In genomic region chr4:1767058-1767769, GRCh38 we compare ENCODE assay signal across 9 cellular contexts. TPM values are rescaled to one million over a fixed set of nuclear protein-coding genes. Genes with fewer than 3 reads are reported as not detected.
DNase-seq lines count a peak whose midpoint lies in the region; ATAC-seq and TF ChIP-seq lines count a peak whose summit lies in the region.
"Had no signal": no experiment of that assay in that cellular context is flagged by ENCODE, and none has a peak within 500 bp of the region (broad histone marks: within the 10 kb centered on the region; RNA-seq: fewer than 3 reads in every experiment).

No MANE protein-coding gene starts in this region.

- peak overlapping the region; percentile 51 for H3K4me3 ChIP-seq in thoracic aorta

- no peak overlapping the region for H3K27ac ChIP-seq in thoracic aorta

- peaks cover 3 to 11% of the 10 kb centered on the region in 2 donors for H3K4me1 ChIP-seq in thoracic aorta (ENCODE audit: control insufficient read depth in 1 of 2, low read depth in 2 of 2)

- H3K27me3 Mint-ChIP-seq in activated T-helper 17 cell treated with anti-CD3 and anti-CD28 coated beads, Interleukin-2, amount 50 U/mL, for 72 hours = peaks cover 6% of the 10 kb centered on the region

- DNase-seq in DMS53 (lab: John Stamatoyannopoulos, UW) (peak; percentile 58), DMS53 treated with DMSO at 0.1 percent for 48 hours (lab: John Stamatoyannopoulos, UW; ENCODE audit: unreplicated experiment) (no peak), iPS-NIHi11 (ENCODE audit: low spot score) (peak; percentile 79), thoracic aorta (ENCODE audit: low spot score) (no peak), Ammon's horn (ENCODE audit: low spot score) (no peak)
- DNase-seq: activated naive CD8-positive, alpha-beta T cell treated with anti-CD3 and anti-CD28 coated beads, Interleukin-2, amount 10 ng/mL, durations not matched to agents 7 days and 5 days had no signal

- no peaks in the 10 kb centered on the region for H3K36me3 ChIP-seq in thoracic aorta

- H3K9me3 ChIP-seq in thoracic aorta = no peaks in the 10 kb centered on the region

- ATAC-seq in activated T-helper 17 cell treated with anti-CD3 and anti-CD28 coated beads, Interleukin-2, amount 50 U/mL, for 72 hours (replicated peaks) = peak; percentile 5
- no peak for ATAC-seq in thoracic aorta (ENCODE audit: insufficient number of reproducible peaks, low FRiP score, low read depth)
- ATAC-seq in GM18502 (IDR thresholded peaks at IDR 0.05; ENCODE audit: poor library complexity, unreplicated experiment) = no peak
- ATAC-seq in GM19455 (IDR thresholded peaks at IDR 0.05; ENCODE audit: unreplicated experiment) = no peak

- no peak overlapping the region for H3K4me3 Mint-ChIP-seq in activated T-helper 17 cell treated with anti-CD3 and anti-CD28 coated beads, Interleukin-2, amount 50 U/mL, for 72 hours

- no peak overlapping the region for H3K27ac Mint-ChIP-seq in activated T-helper 17 cell treated with anti-CD3 and anti-CD28 coated beads, Interleukin-2, amount 50 U/mL, for 72 hours
- H3K27ac Mint-ChIP-seq: activated naive CD8-positive, alpha-beta T cell treated with anti-CD3 and anti-CD28 coated beads, Interleukin-2, amount 10 ng/mL, durations not matched to agents 7 days and 5 days had no signal

- no peaks in the 10 kb centered on the region for H3K36me3 Mint-ChIP-seq in activated T-helper 17 cell treated with anti-CD3 and anti-CD28 coated beads, Interleukin-2, amount 50 U/mL, for 72 hours (ENCODE audit: low read depth)
- H3K36me3 Mint-ChIP-seq: activated naive CD8-positive, alpha-beta T cell treated with anti-CD3 and anti-CD28 coated beads, Interleukin-2, amount 10 ng/mL, durations not matched to agents 7 days and 5 days had no signal

- TF ChIP-seq CTCF in thoracic aorta (IDR thresholded peaks at IDR 0.05) = no peak

- H3K27me3 ChIP-seq in thoracic aorta (replicated peaks; ENCODE audit: insufficient read depth) = no peaks in the 10 kb centered on the region

- no peaks in the 10 kb centered on the region for H3K9me3 Mint-ChIP-seq in activated T-helper 17 cell treated with anti-CD3 and anti-CD28 coated beads, Interleukin-2, amount 50 U/mL, for 72 hours
- H3K9me3 Mint-ChIP-seq: activated naive CD8-positive, alpha-beta T cell treated with anti-CD3 and anti-CD28 coated beads, Interleukin-2, amount 10 ng/mL, durations not matched to agents 7 days and 5 days had no signal

- H3K4me1 Mint-ChIP-seq in activated T-helper 17 cell treated with anti-CD3 and anti-CD28 coated beads, Interleukin-2, amount 50 U/mL, for 72 hours = no peaks in the 10 kb centered on the region
- H3K4me1 Mint-ChIP-seq: activated naive CD8-positive, alpha-beta T cell treated with anti-CD3 and anti-CD28 coated beads, Interleukin-2, amount 10 ng/mL, durations not matched to agents 7 days and 5 days had no signal

RNA-seq across cellular contexts. Expression of gene FGFR3, which starts 25.9 kb away (rescaled TPM):
- total RNA-seq in activated T-helper 17 cell treated with anti-CD3 and anti-CD28 coated beads, Interleukin-2, amount 50 U/mL, for 72 hours = under 1 TPM in 1 of 2 donors, not detected in 1; 0.05 TPM
- total RNA-seq in thoracic aorta = 1 to 10 TPM in 1 of 2 donors, under 1 TPM in 1; 0.68 to 1.4 TPM

RNA-seq across cellular contexts. Expression of gene TACC3, which starts 45.9 kb away (rescaled TPM):
- total RNA-seq in activated T-helper 17 cell treated with anti-CD3 and anti-CD28 coated beads, Interleukin-2, amount 50 U/mL, for 72 hours = 100 to 1,000 TPM; 151 to 204 TPM
- 10 to 100 TPM in 1 of 2 donors, 1 to 10 TPM in 1; 6.2 to 24.5 TPM for total RNA-seq in thoracic aorta

RNA-seq across cellular contexts. Expression of gene TMEM129, which starts 46.1 kb away (rescaled TPM):
- 10 to 100 TPM; 15.7 to 16.0 TPM for total RNA-seq in activated T-helper 17 cell treated with anti-CD3 and anti-CD28 coated beads, Interleukin-2, amount 50 U/mL, for 72 hours
- 100 to 1,000 TPM in 1 of 2 donors, 10 to 100 TPM in 1; 58.1 to 104 TPM for total RNA-seq in thoracic aorta

RNA-seq across cellular contexts. Expression of gene SLBP, which starts 55.1 kb away (rescaled TPM):
- 100 to 1,000 TPM in 1 of 2 donors, 10 to 100 TPM in 1; 68.2 to 132 TPM for total RNA-seq in activated T-helper 17 cell treated with anti-CD3 and anti-CD28 coated beads, Interleukin-2, amount 50 U/mL, for 72 hours
- 10 to 100 TPM; 29.8 to 30.5 TPM for total RNA-seq in thoracic aorta

Comparison
In these comparisons a context has a peak if more than half of its experiments do, and no peak if none do; other contexts are left out.
1. DNase-seq: peak in DMS53 (single experiment) and iPS-NIHi11 (single experiment); none in DMS53 treated with DMSO at 0.1 percent for 48 hours (single experiment), thoracic aorta (single experiment) and Ammon's horn (single experiment).
2. RNA of gene TACC3, which starts 45.9 kb away (total RNA-seq): 151 to 204 TPM in activated T-helper 17 cell treated with anti-CD3 and anti-CD28 coated beads, Interleukin-2, amount 50 U/mL, for 72 hours; 6.2 to 24.5 TPM in thoracic aorta; every median in the first group is over 4 times any median in the second.